In the genomic region with DNA sequence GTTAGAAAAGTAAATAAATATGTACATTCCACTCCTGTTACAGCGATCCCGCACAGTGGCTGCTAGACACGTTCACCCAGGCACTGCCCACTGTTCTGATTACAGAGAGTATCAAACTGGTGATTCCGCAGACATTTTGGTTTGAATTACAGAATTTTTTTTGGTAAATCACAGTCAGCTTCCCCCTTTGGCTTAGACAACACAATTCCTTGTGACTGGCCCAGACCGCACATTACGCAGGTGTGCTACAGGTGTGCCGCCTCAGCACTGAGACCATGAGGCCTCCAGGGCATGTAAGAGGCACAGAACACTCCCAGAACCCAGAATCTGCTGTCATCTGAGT, we compare ENCODE assay signal across 13 cellular contexts.
DNase-seq lines count a peak whose midpoint lies in the region; ATAC-seq and TF ChIP-seq lines count a peak whose summit lies in the region.
"Had no signal": no experiment of that assay in that cellular context is flagged by ENCODE, and none has a peak within 500 bp of the region (broad histone marks: within the 10 kb centered on the region; RNA-seq: fewer than 3 reads in every experiment).

No MANE protein-coding gene starts in this region.

- peak; percentile 85 for DNase-seq in HT-29 (ENCODE audit: low spot score)
- DNase-seq in astrocyte of the cerebellum (ENCODE audit: low read depth): peak; percentile 26
- DNase-seq in kidney glomerular epithelial cell (lab: John Stamatoyannopoulos, UW): peak; percentile 52
- no peak for DNase-seq in nucleus accumbens (lab: John Stamatoyannopoulos, UW)
- no peak for DNase-seq in RKO (ENCODE audit: low spot score)
- no peak for DNase-seq in AG08395 (ENCODE audit: low spot score)
- DNase-seq: activated CD4-positive, alpha-beta memory T cell treated with anti-CD3 and anti-CD28 coated beads, Interleukin-2, amount 10 ng/mL, durations not matched to agents 7 days and 5 days; SW 1271 had no signal

- no peak overlapping the region for H2AFZ ChIP-seq in ACC112 (ENCODE audit: low read length, unreplicated experiment)

- H3K36me3 ChIP-seq in ACC112 (ENCODE audit: insufficient read depth, low read length): peaks cover 24% of the 10 kb centered on the region
- H3K36me3 ChIP-seq: neutrophil had no signal

- ATAC-seq in HG02588 (IDR thresholded peaks at IDR 0.05; ENCODE audit: unreplicated experiment): no peak

- H3K4me3 ChIP-seq in ACC112 (ENCODE audit: low read depth, low read length): no peak overlapping the region
- no peak overlapping the region for H3K4me3 ChIP-seq in astrocyte of the cerebellum (ENCODE audit: low read depth, low read length)
- H3K4me3 ChIP-seq: BLaER1, vagina had no signal

- no peak for TF ChIP-seq CTCF in astrocyte of the cerebellum (IDR thresholded peaks at IDR 0.05; ENCODE audit: low read depth, low read length, missing control alignments)

- H3K4me1 ChIP-seq in ACC112 (ENCODE audit: control insufficient read depth, insufficient read depth, low read length, unreplicated experiment): peaks cover 18% of the 10 kb centered on the region

- peaks cover 3% of the 10 kb centered on the region; the same call in 1 of the 2 replicates for H3K27me3 ChIP-seq in ACC112 (ENCODE audit: insufficient read depth, low read length)
- H3K27me3 ChIP-seq: BLaER1, neutrophil, vagina had no signal

- peak overlapping the region; percentile 7; the same call in 1 of the 2 replicates for H3K27ac ChIP-seq in ACC112 (ENCODE audit: low read depth, low read length)
- H3K27ac ChIP-seq: BLaER1, neutrophil, vagina had no signal

- H3K79me2 ChIP-seq in ACC112 (ENCODE audit: control insufficient read depth, insufficient read depth, low read length, unreplicated experiment): no peaks in the 10 kb centered on the region

- in situ Hi-C loops in astrocyte of the cerebellum (cut with HindIII; ENCODE audit: low sequenced_read_pairs): no loop called here

Comparison
In these comparisons a context has a peak if more than half of its experiments do, and no peak if none do; other contexts are left out.
1. DNase-seq: peak in HT-29 (single experiment), astrocyte of the cerebellum (single experiment) and kidney glomerular epithelial cell (single experiment); none in nucleus accumbens (0 of 56), RKO (single experiment) and AG08395 (single experiment).